ENCODE assay signal across 28 cellular contexts in the genomic region with DNA sequence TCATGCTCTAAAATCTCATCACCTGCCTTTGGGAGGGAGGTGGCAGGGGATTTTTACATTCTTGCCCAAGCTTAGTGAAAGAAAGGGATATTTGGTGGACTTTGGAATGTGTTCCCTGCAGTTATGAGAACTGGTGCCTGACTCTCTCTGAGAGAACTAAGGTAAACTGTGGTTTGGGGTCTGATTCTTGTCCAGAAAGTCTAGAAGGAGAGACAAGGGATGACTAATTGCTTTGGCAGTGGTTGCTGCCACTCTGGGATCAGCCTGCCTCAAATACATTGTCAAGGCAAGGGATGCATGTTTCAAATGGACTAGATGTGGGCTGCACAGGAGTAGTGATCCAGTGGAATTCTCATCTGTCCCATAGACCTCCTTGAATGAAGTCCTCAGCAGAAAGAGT.
DNase-seq lines count a peak whose midpoint lies in the region; FAIRE-seq and TF ChIP-seq lines count a peak whose summit lies in the region.
"Had no signal": no experiment of that assay in that cellular context is flagged by ENCODE, and none has a peak within 500 bp of the region (broad histone marks: within the 10 kb centered on the region; RNA-seq: fewer than 3 reads in every experiment).

No MANE protein-coding gene starts in this region.

- H3K4me1 Mint-ChIP-seq in astrocyte (ENCODE audit: low read depth, unreplicated experiment) = peaks cover 13% of the 10 kb centered on the region
- H3K4me1 Mint-ChIP-seq: nephron, WTC11 had no signal

- no peak for FAIRE-seq in astrocyte (lab: Jason Lieb, UNC)
- no peak for FAIRE-seq in urothelium cell line (lab: Jason Lieb, UNC)

- no peak overlapping the region for H3K27ac Mint-ChIP-seq in astrocyte (ENCODE audit: unreplicated experiment)
- H3K27ac Mint-ChIP-seq: nephron; stimulated activated effector memory CD8-positive, alpha-beta T cell treated with anti-CD3 and anti-CD28 coated beads, Interleukin-12 subunit alpha, Interleukin-12 subunit beta, amount 100 ng/mL, for 72 hours; WTC11 had no signal

- no peak overlapping the region for H2AFZ ChIP-seq in astrocyte (ENCODE audit: low read depth, low read length)

- no peak overlapping the region for H3K9ac ChIP-seq in astrocyte (ENCODE audit: low read length)
- H3K9ac ChIP-seq: BLaER1 treated with 17β-estradiol and CSF1 and Interleukin-3, amounts not matched to agents 10 nM and 100 nM had no signal

- no peak overlapping the region for H3K4me3 ChIP-seq in astrocyte (ENCODE audit: insufficient read depth, low read depth, low read length)
- H3K4me3 ChIP-seq: BLaER1 treated with 17β-estradiol and CSF1 and Interleukin-3, amounts not matched to agents 10 nM and 100 nM; gastrocnemius medialis; tibial nerve had no signal

- no peaks in the 10 kb centered on the region for H3K36me3 ChIP-seq in astrocyte (ENCODE audit: insufficient read depth, low read length)
- H3K36me3 ChIP-seq: BLaER1 treated with 17β-estradiol and CSF1 and Interleukin-3, amounts not matched to agents 10 nM and 100 nM; gastrocnemius medialis; tibial nerve had no signal

- no peaks in the 10 kb centered on the region for H3K9me3 Mint-ChIP-seq in astrocyte (ENCODE audit: unreplicated experiment)
- H3K9me3 Mint-ChIP-seq: activated T-cell treated with anti-CD3 and anti-CD28 coated beads, Interleukin-2, amount 50 U/mL, for 4 hours; nephron had no signal

- no peaks in the 10 kb centered on the region for H3K36me3 Mint-ChIP-seq in astrocyte (ENCODE audit: low read depth, unreplicated experiment)
- H3K36me3 Mint-ChIP-seq: stimulated activated effector memory CD8-positive, alpha-beta T cell treated with anti-CD3 and anti-CD28 coated beads, Interleukin-12 subunit alpha, Interleukin-12 subunit beta, amount 100 ng/mL, for 72 hours; WTC11 had no signal

- H3K4me1 ChIP-seq in astrocyte (ENCODE audit: insufficient read depth, low read length) = peaks cover 6% of the 10 kb centered on the region
- H3K4me1 ChIP-seq: gastrocnemius medialis, tibial nerve had no signal

- H3K79me2 ChIP-seq in astrocyte (ENCODE audit: insufficient read depth, low read length) = no peaks in the 10 kb centered on the region

- TF ChIP-seq CTCF in astrocyte (IDR thresholded peaks at IDR 0.05; ENCODE audit: insufficient read depth, low read depth, low read length) = no peak

- H3K4me2 ChIP-seq in astrocyte (ENCODE audit: low read length) = peak overlapping the region; percentile 13
- H3K4me2 ChIP-seq: BLaER1 treated with 17β-estradiol and CSF1 and Interleukin-3, amounts not matched to agents 10 nM and 100 nM had no signal

- H4K20me1 ChIP-seq in astrocyte (ENCODE audit: insufficient read depth, low read length) = no peaks in the 10 kb centered on the region
- H4K20me1 ChIP-seq: BLaER1 treated with 17β-estradiol and CSF1 and Interleukin-3, amounts not matched to agents 10 nM and 100 nM had no signal

- H3K27ac ChIP-seq in astrocyte (ENCODE audit: low read depth, low read length) = no peak overlapping the region
- H3K27ac ChIP-seq: BLaER1 treated with 17β-estradiol and CSF1 and Interleukin-3, amounts not matched to agents 10 nM and 100 nM; gastrocnemius medialis; HL-60; tibial nerve had no signal

- H3K9me3 ChIP-seq in astrocyte (ENCODE audit: insufficient read depth, low read depth, low read length) = no peaks in the 10 kb centered on the region
- H3K9me3 ChIP-seq: gastrocnemius medialis, tibial nerve had no signal

- DNase-seq in HT1080 (ENCODE audit: low read depth) (peak; percentile 65), astrocyte (ENCODE audit: low read depth) (peak; percentile 60), glomerular visceral epithelial cell (ENCODE audit: extremely low spot score) (peak; percentile 32), urothelium cell line (ENCODE audit: low spot score) (peak; percentile 21), AG20443 (ENCODE audit: low spot score) (no peak)
- DNase-seq in NK-92 treated with Interleukin-12 subunit alpha and Interleukin-12 subunit beta, amount 100 ng/mL, for 24 hours (lab: John Stamatoyannopoulos, UW) = no peak
- DNase-seq in activated naive CD4-positive, alpha-beta T cell (lab: John Stamatoyannopoulos, UW) = no peak
- DNase-seq: activated CD4-positive, alpha-beta T cell treated with anti-CD3 and anti-CD28 coated beads, Interleukin-2, amount 50 U/mL, for 1 hour; activated gamma-delta T cell; activated T-cell treated with anti-CD3 and anti-CD28 coated beads, Interleukin-2, amount 50 U/mL, for 4 hours; cerebellar nuclear complex; COR-L47; DMS53; gastrocnemius medialis; GF-D8; hippocampal formation; left colon; NCI-H1694; RPMI8226; stimulated activated CD4-positive, alpha-beta T cell treated with anti-CD3 and anti-CD28 coated beads, Interleukin-15, amount 100 ng/mL, for 24 hours; stimulated activated CD4-positive, alpha-beta T cell treated with anti-CD3 and anti-CD28 coated beads, Interleukin-4, amount 100 ng/mL, for 4 hours; T-helper 1 cell had no signal

- H3K4me3 Mint-ChIP-seq in astrocyte (ENCODE audit: unreplicated experiment) = no peak overlapping the region
- H3K4me3 Mint-ChIP-seq: activated T-cell treated with anti-CD3 and anti-CD28 coated beads, Interleukin-2, amount 50 U/mL, for 4 hours; nephron; stimulated activated effector memory CD8-positive, alpha-beta T cell treated with anti-CD3 and anti-CD28 coated beads, Interleukin-12 subunit alpha, Interleukin-12 subunit beta, amount 100 ng/mL, for 72 hours; WTC11 had no signal

- no peaks in the 10 kb centered on the region for H3K27me3 ChIP-seq in astrocyte (ENCODE audit: insufficient read depth, low read length)
- H3K27me3 ChIP-seq: BLaER1 treated with 17β-estradiol and CSF1 and Interleukin-3, amounts not matched to agents 10 nM and 100 nM; tibial nerve had no signal

- no peaks in the 10 kb centered on the region for H3K27me3 Mint-ChIP-seq in astrocyte (ENCODE audit: low read depth, unreplicated experiment)

Comparison
In these comparisons a context has a peak if more than half of its experiments do, and no peak if none do; other contexts are left out.
1. DNase-seq: peak in HT1080 (single experiment), astrocyte (single experiment), glomerular visceral epithelial cell (single experiment) and urothelium cell line (single experiment); none in NK-92 treated with Interleukin-12 subunit alpha and Interleukin-12 subunit beta, amount 100 ng/mL, for 24 hours (single experiment), AG20443 (single experiment) and activated naive CD4-positive, alpha-beta T cell (0 of 4).